1 cellular context compared by ENCODE assay signal in the genomic region with DNA sequence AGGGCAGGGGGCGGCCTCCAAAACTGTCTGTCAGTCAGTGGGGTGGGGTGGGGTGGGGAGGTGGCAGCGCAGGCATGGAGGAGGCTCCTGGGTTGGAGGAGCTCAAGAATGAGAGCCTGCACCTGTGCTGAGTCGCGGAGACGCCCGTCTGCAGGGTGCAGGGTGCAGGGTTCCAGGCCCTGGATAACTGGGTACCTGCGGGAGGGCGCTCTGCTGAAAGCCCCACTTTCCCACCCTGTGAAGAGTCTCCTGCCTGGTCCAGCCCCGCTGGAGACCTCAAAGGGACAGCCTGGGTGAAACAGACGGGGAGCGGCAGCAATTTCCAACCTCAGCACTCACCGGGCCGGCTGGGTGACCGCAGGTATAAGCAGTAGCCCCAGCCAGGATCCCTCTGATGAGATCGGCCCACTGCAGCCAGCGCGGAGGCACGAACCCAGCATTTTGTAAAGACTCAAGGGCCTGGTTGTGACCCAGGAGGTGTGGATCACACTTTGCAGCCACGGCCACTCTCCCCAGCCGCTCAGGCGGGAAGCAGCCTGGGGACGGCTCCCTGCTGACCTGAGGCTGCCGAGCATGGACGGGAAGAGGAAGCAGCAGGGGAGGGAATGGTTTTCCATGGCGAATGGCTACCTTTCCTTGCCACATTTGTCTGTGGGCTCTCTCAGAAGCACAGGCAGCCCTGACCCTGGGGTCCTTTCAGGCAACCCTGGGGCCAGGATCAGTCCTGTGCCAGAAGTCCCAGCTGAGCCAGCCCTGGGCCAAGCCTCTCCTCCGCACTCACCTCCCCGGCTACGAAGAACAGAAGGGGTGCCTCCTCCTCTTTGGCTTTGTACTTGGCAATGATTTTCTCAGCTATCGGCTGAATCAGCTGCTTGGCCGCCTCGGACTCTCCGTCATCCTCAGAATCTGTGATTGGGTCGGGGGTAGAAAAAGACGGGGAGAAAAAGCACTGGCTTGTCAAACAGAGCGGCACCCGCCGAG.
TF ChIP-seq lines count a peak whose summit lies in the region.

No MANE protein-coding gene starts in this region.

TF ChIP-seq in WTC11, 78 proteins besides CTCF, POLR2A, EP300 and RAD21:
- TF ChIP-seq, protein P1, sequence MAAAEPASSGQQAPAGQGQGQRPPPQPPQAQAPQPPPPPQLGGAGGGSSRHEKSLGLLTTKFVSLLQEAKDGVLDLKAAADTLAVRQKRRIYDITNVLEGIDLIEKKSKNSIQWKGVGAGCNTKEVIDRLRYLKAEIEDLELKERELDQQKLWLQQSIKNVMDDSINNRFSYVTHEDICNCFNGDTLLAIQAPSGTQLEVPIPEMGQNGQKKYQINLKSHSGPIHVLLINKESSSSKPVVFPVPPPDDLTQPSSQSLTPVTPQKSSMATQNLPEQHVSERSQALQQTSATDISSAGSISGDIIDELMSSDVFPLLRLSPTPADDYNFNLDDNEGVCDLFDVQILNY (CRISPR knock-in tag; IDR thresholded peaks at IDR 0.05): no peak
- TF ChIP-seq CREM (CRISPR knock-in tag; IDR thresholded peaks at IDR 0.05): no peak
- TF ChIP-seq MYBL2 (CRISPR knock-in tag; IDR thresholded peaks at IDR 0.05): no peak
- no peak for TF ChIP-seq JAZF1 (CRISPR knock-in tag; IDR thresholded peaks at IDR 0.05)
- TF ChIP-seq TEAD1 (CRISPR knock-in tag; IDR thresholded peaks at IDR 0.05): no peak
- TF ChIP-seq ZNF396 (CRISPR knock-in tag; IDR thresholded peaks at IDR 0.05; ENCODE audit: borderline replicate concordance): no peak
- TF ChIP-seq, protein P2, sequence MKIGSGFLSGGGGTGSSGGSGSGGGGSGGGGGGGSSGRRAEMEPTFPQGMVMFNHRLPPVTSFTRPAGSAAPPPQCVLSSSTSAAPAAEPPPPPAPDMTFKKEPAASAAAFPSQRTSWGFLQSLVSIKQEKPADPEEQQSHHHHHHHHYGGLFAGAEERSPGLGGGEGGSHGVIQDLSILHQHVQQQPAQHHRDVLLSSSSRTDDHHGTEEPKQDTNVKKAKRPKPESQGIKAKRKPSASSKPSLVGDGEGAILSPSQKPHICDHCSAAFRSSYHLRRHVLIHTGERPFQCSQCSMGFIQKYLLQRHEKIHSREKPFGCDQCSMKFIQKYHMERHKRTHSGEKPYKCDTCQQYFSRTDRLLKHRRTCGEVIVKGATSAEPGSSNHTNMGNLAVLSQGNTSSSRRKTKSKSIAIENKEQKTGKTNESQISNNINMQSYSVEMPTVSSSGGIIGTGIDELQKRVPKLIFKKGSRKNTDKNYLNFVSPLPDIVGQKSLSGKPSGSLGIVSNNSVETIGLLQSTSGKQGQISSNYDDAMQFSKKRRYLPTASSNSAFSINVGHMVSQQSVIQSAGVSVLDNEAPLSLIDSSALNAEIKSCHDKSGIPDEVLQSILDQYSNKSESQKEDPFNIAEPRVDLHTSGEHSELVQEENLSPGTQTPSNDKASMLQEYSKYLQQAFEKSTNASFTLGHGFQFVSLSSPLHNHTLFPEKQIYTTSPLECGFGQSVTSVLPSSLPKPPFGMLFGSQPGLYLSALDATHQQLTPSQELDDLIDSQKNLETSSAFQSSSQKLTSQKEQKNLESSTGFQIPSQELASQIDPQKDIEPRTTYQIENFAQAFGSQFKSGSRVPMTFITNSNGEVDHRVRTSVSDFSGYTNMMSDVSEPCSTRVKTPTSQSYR (CRISPR knock-in tag; IDR thresholded peaks at IDR 0.05): no peak
- TF ChIP-seq ZNF416 (CRISPR knock-in tag; IDR thresholded peaks at IDR 0.05): no peak
- TF ChIP-seq, protein P3, sequence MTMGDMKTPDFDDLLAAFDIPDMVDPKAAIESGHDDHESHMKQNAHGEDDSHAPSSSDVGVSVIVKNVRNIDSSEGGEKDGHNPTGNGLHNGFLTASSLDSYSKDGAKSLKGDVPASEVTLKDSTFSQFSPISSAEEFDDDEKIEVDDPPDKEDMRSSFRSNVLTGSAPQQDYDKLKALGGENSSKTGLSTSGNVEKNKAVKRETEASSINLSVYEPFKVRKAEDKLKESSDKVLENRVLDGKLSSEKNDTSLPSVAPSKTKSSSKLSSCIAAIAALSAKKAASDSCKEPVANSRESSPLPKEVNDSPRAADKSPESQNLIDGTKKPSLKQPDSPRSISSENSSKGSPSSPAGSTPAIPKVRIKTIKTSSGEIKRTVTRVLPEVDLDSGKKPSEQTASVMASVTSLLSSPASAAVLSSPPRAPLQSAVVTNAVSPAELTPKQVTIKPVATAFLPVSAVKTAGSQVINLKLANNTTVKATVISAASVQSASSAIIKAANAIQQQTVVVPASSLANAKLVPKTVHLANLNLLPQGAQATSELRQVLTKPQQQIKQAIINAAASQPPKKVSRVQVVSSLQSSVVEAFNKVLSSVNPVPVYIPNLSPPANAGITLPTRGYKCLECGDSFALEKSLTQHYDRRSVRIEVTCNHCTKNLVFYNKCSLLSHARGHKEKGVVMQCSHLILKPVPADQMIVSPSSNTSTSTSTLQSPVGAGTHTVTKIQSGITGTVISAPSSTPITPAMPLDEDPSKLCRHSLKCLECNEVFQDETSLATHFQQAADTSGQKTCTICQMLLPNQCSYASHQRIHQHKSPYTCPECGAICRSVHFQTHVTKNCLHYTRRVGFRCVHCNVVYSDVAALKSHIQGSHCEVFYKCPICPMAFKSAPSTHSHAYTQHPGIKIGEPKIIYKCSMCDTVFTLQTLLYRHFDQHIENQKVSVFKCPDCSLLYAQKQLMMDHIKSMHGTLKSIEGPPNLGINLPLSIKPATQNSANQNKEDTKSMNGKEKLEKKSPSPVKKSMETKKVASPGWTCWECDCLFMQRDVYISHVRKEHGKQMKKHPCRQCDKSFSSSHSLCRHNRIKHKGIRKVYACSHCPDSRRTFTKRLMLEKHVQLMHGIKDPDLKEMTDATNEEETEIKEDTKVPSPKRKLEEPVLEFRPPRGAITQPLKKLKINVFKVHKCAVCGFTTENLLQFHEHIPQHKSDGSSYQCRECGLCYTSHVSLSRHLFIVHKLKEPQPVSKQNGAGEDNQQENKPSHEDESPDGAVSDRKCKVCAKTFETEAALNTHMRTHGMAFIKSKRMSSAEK (CRISPR knock-in tag; IDR thresholded peaks at IDR 0.05; ENCODE audit: borderline replicate concordance): no peak
- no peak for TF ChIP-seq ZNF138 (CRISPR knock-in tag; conservative IDR thresholded peaks at IDR 0.05)
- no peak for TF ChIP-seq ATF1 (CRISPR knock-in tag; IDR thresholded peaks at IDR 0.05)
- TF ChIP-seq, protein P4, sequence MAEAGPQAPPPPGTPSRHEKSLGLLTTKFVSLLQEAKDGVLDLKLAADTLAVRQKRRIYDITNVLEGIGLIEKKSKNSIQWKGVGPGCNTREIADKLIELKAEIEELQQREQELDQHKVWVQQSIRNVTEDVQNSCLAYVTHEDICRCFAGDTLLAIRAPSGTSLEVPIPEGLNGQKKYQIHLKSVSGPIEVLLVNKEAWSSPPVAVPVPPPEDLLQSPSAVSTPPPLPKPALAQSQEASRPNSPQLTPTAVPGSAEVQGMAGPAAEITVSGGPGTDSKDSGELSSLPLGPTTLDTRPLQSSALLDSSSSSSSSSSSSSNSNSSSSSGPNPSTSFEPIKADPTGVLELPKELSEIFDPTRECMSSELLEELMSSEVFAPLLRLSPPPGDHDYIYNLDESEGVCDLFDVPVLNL (CRISPR knock-in tag; IDR thresholded peaks at IDR 0.05; ENCODE audit: borderline replicate concordance, low read depth): no peak
- TF ChIP-seq, protein P5, sequence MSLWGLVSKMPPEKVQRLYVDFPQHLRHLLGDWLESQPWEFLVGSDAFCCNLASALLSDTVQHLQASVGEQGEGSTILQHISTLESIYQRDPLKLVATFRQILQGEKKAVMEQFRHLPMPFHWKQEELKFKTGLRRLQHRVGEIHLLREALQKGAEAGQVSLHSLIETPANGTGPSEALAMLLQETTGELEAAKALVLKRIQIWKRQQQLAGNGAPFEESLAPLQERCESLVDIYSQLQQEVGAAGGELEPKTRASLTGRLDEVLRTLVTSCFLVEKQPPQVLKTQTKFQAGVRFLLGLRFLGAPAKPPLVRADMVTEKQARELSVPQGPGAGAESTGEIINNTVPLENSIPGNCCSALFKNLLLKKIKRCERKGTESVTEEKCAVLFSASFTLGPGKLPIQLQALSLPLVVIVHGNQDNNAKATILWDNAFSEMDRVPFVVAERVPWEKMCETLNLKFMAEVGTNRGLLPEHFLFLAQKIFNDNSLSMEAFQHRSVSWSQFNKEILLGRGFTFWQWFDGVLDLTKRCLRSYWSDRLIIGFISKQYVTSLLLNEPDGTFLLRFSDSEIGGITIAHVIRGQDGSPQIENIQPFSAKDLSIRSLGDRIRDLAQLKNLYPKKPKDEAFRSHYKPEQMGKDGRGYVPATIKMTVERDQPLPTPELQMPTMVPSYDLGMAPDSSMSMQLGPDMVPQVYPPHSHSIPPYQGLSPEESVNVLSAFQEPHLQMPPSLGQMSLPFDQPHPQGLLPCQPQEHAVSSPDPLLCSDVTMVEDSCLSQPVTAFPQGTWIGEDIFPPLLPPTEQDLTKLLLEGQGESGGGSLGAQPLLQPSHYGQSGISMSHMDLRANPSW (CRISPR knock-in tag; conservative IDR thresholded peaks at IDR 0.05; ENCODE audit: low read depth): no peak
- TF ChIP-seq, protein P6, sequence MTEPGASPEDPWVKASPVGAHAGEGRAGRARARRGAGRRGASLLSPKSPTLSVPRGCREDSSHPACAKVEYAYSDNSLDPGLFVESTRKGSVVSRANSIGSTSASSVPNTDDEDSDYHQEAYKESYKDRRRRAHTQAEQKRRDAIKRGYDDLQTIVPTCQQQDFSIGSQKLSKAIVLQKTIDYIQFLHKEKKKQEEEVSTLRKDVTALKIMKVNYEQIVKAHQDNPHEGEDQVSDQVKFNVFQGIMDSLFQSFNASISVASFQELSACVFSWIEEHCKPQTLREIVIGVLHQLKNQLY (CRISPR knock-in tag; IDR thresholded peaks at IDR 0.05): no peak
- TF ChIP-seq, protein P7, sequence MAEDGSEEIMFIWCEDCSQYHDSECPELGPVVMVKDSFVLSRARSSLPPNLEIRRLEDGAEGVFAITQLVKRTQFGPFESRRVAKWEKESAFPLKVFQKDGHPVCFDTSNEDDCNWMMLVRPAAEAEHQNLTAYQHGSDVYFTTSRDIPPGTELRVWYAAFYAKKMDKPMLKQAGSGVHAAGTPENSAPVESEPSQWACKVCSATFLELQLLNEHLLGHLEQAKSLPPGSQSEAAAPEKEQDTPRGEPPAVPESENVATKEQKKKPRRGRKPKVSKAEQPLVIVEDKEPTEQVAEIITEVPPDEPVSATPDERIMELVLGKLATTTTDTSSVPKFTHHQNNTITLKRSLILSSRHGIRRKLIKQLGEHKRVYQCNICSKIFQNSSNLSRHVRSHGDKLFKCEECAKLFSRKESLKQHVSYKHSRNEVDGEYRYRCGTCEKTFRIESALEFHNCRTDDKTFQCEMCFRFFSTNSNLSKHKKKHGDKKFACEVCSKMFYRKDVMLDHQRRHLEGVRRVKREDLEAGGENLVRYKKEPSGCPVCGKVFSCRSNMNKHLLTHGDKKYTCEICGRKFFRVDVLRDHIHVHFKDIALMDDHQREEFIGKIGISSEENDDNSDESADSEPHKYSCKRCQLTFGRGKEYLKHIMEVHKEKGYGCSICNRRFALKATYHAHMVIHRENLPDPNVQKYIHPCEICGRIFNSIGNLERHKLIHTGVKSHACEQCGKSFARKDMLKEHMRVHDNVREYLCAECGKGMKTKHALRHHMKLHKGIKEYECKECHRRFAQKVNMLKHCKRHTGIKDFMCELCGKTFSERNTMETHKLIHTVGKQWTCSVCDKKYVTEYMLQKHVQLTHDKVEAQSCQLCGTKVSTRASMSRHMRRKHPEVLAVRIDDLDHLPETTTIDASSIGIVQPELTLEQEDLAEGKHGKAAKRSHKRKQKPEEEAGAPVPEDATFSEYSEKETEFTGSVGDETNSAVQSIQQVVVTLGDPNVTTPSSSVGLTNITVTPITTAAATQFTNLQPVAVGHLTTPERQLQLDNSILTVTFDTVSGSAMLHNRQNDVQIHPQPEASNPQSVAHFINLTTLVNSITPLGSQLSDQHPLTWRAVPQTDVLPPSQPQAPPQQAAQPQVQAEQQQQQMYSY (CRISPR knock-in tag; IDR thresholded peaks at IDR 0.05): no peak
- TF ChIP-seq KAT7 (CRISPR knock-in tag; IDR thresholded peaks at IDR 0.05; ENCODE audit: borderline replicate concordance): no peak
